26 cellular contexts compared by ENCODE assay signal in the genomic region with DNA sequence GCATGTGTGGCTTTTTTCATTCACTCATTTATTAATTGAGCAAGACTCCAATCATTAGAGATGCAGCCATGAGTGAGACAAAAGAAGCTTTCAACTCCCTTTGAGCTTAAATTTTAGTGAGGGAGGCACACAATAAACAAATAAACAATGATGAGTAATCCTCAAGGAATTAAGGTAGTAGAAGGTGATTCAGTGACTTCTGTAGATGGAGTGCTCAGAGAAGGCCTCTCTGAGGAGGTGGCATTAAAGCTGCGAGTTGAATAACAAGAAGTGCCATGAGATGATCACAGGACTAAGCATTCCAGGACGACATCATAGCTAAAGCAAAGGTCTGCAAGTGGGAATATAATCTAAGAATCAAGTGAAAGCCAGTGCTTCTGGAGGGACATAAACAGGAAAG.
DNase-seq lines count a peak whose midpoint lies in the region; ATAC-seq, FAIRE-seq and TF ChIP-seq lines count a peak whose summit lies in the region.
"Had no signal": no experiment of that assay in that cellular context is flagged by ENCODE, and none has a peak within 500 bp of the region (broad histone marks: within the 10 kb centered on the region; RNA-seq: fewer than 3 reads in every experiment).

No MANE protein-coding gene starts in this region.

- WGBS in H1 (ENCODE audit: extremely low coverage in 1 of 2, insufficient coverage in 1 of 2, insufficient read length in 1 of 2, insufficient replicate concordance in 2 of 2, low coverage in 1 of 2, low lambda C conversion rate in 2 of 2, missing lambda C conversion rate in 1 of 2), 2 experiments, result 72% methylated on average over 2 of the region's 2 CpGs; no CpG with 5 or more reads in 1 of the 2 experiments

- H3K56ac ChIP-seq in H1 (replicated peaks; ENCODE audit: insufficient read length, low read depth, low read length), result no peak overlapping the region

- H3K9me3 ChIP-seq in HUES6 (ENCODE audit: control insufficient read depth, insufficient read depth, low read depth, low read length), result no peaks in the 10 kb centered on the region
- no peaks in the 10 kb centered on the region for H3K9me3 ChIP-seq in H1 (ENCODE audit: insufficient read depth in 2 of 2, low read depth in 1 of 2, low read length in 1 of 2)
- H3K9me3 ChIP-seq: BE2C had no signal

- H3K27ac Mint-ChIP-seq in GM23338, result no peak overlapping the region
- H3K27ac Mint-ChIP-seq in activated CD4-positive, alpha-beta memory T cell treated with anti-CD3 and anti-CD28 coated beads, Interleukin-2, amount 10 ng/mL, durations not matched to agents 7 days and 5 days, result no peak overlapping the region
- H3K27ac Mint-ChIP-seq: CD14-positive monocyte; CD8-positive, alpha-beta memory T cell; HFFc6 had no signal

- no peaks in the 10 kb centered on the region for H3K79me1 ChIP-seq in H1 (ENCODE audit: low read depth, low read length)

- no peak overlapping the region for H3K4ac ChIP-seq in H1 (replicated peaks; ENCODE audit: insufficient read length, low read depth, low read length)

- peaks cover 17% of the 10 kb centered on the region for H3K4me1 Mint-ChIP-seq in GM23338
- H3K4me1 Mint-ChIP-seq in activated CD4-positive, alpha-beta memory T cell treated with anti-CD3 and anti-CD28 coated beads, Interleukin-2, amount 10 ng/mL, durations not matched to agents 7 days and 5 days, result no peaks in the 10 kb centered on the region
- H3K4me1 Mint-ChIP-seq: CD14-positive monocyte; CD8-positive, alpha-beta memory T cell had no signal

- H3K36me3 ChIP-seq in GM23338 (ENCODE audit: insufficient read depth), result no peaks in the 10 kb centered on the region
- no peaks in the 10 kb centered on the region for H3K36me3 ChIP-seq in HUES6 (ENCODE audit: control insufficient read depth, insufficient read depth, low read length)
- no peaks in the 10 kb centered on the region for H3K36me3 ChIP-seq in H1 (ENCODE audit: control insufficient read depth in 2 of 4, insufficient read depth in 4 of 4, low read length in 3 of 4)
- H3K36me3 ChIP-seq: BE2C had no signal

- H3K14ac ChIP-seq in H1 (ENCODE audit: insufficient read length), result no peak overlapping the region

- no peak for ATAC-seq in GM23338
- ATAC-seq in stimulated activated naive CD8-positive, alpha-beta T cell treated with anti-CD3 and anti-CD28 coated beads, Interleukin-15, Interleukin-2, amounts not matched to agents 100 U/mL and 50 U/mL, for 24 hours, result no peak

- TF ChIP-seq POLR2A in H1 (IDR thresholded peaks at IDR 0.05; ENCODE audit: control extremely low read depth in 1 of 2, low read depth in 2 of 2, low read length in 2 of 2), result no peak

- H3K9ac ChIP-seq in HUES6 (ENCODE audit: low read length), result no peak overlapping the region
- no peak overlapping the region for H3K9ac ChIP-seq in H1 (replicated peaks in 1 of 4; ENCODE audit: extremely low read depth in 1 of 4, low read depth in 3 of 4, low read length in 3 of 4)

- H2AFZ ChIP-seq in GM23338 (peak overlapping the region; percentile 19), H1 (ENCODE audit: low read length) (peak overlapping the region; percentile 28; the same call in 1 of the 2 replicates)

- H3K18ac ChIP-seq in H1 (ENCODE audit: extremely low read depth, low read length), result no peak overlapping the region

- H2BK120ac ChIP-seq in H1 (replicated peaks; ENCODE audit: low read depth, low read length), result no peak overlapping the region

- TF ChIP-seq CTCF in GM23338 (conservative IDR thresholded peaks at IDR 0.05; ENCODE audit: low read depth in 2 of 2) (no peak), H1 (IDR thresholded peaks at IDR 0.05; ENCODE audit: control extremely low read depth in 1 of 3, insufficient read depth in 1 of 3, low read depth in 1 of 3, low read length in 3 of 3) (no peak)

- no peak overlapping the region for H3K23ac ChIP-seq in H1 (ENCODE audit: insufficient read length)

- no peak overlapping the region for H3K27ac ChIP-seq in GM23338 (ENCODE audit: low read depth)
- peak overlapping the region; percentile 34; the same call in 1 of the 2 replicates for H3K27ac ChIP-seq in HUES6 (ENCODE audit: low read depth, low read length)
- H3K27ac ChIP-seq in H1 (ENCODE audit: low read depth, low read length), result no peak overlapping the region
- H3K27ac ChIP-seq: SK-N-MC had no signal

- H3F3A ChIP-seq in GM23338 (replicated peaks; ENCODE audit: low read depth), result no peaks in the 10 kb centered on the region

- CTCF ChIA-PET in H1 (lab: Charles Lee; ENCODE audit: partially characterized antibody), result interaction anchor here (0.6 to 1.1 kb wide), 2 partner anchors 67 to 472 kb away, joined by 3 read pairs; no protein-coding TSS in a partner anchor
- CTCF ChIA-PET in activated CD4-positive, alpha-beta memory T cell treated with anti-CD3 and anti-CD28 coated beads, Interleukin-2, amount 10 ng/mL, durations not matched to agents 7 days and 5 days (lab: Charles Lee), result no interaction called here

- no peak overlapping the region for H3K4me3 Mint-ChIP-seq in GM23338
- no peak overlapping the region for H3K4me3 Mint-ChIP-seq in activated CD4-positive, alpha-beta memory T cell treated with anti-CD3 and anti-CD28 coated beads, Interleukin-2, amount 10 ng/mL, durations not matched to agents 7 days and 5 days
- H3K4me3 Mint-ChIP-seq: CD14-positive monocyte; CD8-positive, alpha-beta memory T cell; H9; HFFc6 had no signal

- no peak overlapping the region for H2BK20ac ChIP-seq in H1 (ENCODE audit: low read length)

- peak overlapping the region; percentile 42; the same call in 1 of the 2 replicates for H2BK12ac ChIP-seq in H1 (ENCODE audit: low read depth, low read length)

- H3K36me3 Mint-ChIP-seq in GM23338 (ENCODE audit: low read depth), result no peaks in the 10 kb centered on the region
- no peaks in the 10 kb centered on the region for H3K36me3 Mint-ChIP-seq in activated CD4-positive, alpha-beta memory T cell treated with anti-CD3 and anti-CD28 coated beads, Interleukin-2, amount 10 ng/mL, durations not matched to agents 7 days and 5 days (ENCODE audit: low read depth)
- H3K36me3 Mint-ChIP-seq: CD14-positive monocyte; CD8-positive, alpha-beta memory T cell had no signal

- no peaks in the 10 kb centered on the region for H3K27me3 ChIP-seq in GM23338 (ENCODE audit: insufficient read depth)
- no peaks in the 10 kb centered on the region for H3K27me3 ChIP-seq in HUES6 (ENCODE audit: control insufficient read depth, insufficient read depth, low read length)
- no peaks in the 10 kb centered on the region for H3K27me3 ChIP-seq in H1 (replicated peaks in 1 of 4; ENCODE audit: control insufficient read depth in 3 of 4, extremely low read depth in 1 of 4, insufficient read depth in 3 of 4, low read length in 3 of 4)
- H3K27me3 ChIP-seq: BE2C had no signal

- H2AK5ac ChIP-seq in H1 (ENCODE audit: low read depth, low read length), result no peak overlapping the region

- H3K9me3 Mint-ChIP-seq in GM23338, result no peaks in the 10 kb centered on the region
- no peaks in the 10 kb centered on the region for H3K9me3 Mint-ChIP-seq in activated CD4-positive, alpha-beta memory T cell treated with anti-CD3 and anti-CD28 coated beads, Interleukin-2, amount 10 ng/mL, durations not matched to agents 7 days and 5 days
- H3K9me3 Mint-ChIP-seq: H9 had no signal

- no peaks in the 10 kb centered on the region for H3K79me2 ChIP-seq in GM23338 (replicated peaks; ENCODE audit: insufficient read depth)
- H3K79me2 ChIP-seq in H1 (ENCODE audit: control insufficient read depth in 1 of 2, insufficient read depth in 2 of 2, low read length in 2 of 2), result no peaks in the 10 kb centered on the region

- DNase-seq in GM23338 (ENCODE audit: low spot score) (no peak), H1 (ENCODE audit: low read depth in 1 of 2, low spot score in 2 of 2) (no peak), retina (peak; percentile 45), T-helper 2 cell (no peak)
- DNase-seq in activated CD4-positive, alpha-beta memory T cell treated with anti-CD3 and anti-CD28 coated beads, Interleukin-2, amount 10 ng/mL, durations not matched to agents 7 days and 5 days, result no peak
- no peak for DNase-seq in stimulated activated naive CD8-positive, alpha-beta T cell treated with anti-CD3 and anti-CD28 coated beads, Interleukin-15, Interleukin-2, amounts not matched to agents 100 U/mL and 50 U/mL, for 24 hours
- DNase-seq: ACHN; BE2C; CD8-positive, alpha-beta memory T cell; H9; HFFc6; NCI-H1092; NCI-H1417 treated with DMSO at 0.1 percent for 48 hours; NCI-H1694 treated with DMSO at 0.1 percent for 48 hours; NCI-H2081; NCI-H2171; NCI-H226; NCI-H510A; NCI-H69; OCI-M1; SIG-M5 had no signal

- no peak overlapping the region for H2BK15ac ChIP-seq in H1 (ENCODE audit: low read length)

- FAIRE-seq in H1 (lab: Jason Lieb, UNC), result no peak
- FAIRE-seq: GM18507, RCC 7860 had no signal

- TF ChIP-seq RAD21 in H1 (IDR thresholded peaks at IDR 0.05 in 1 of 2, conservative IDR thresholded peaks at IDR 0.05 in 1 of 2; ENCODE audit: low read depth in 2 of 2, low read length in 2 of 2), result no peak

- TF ChIP-seq EP300 in H1 (IDR thresholded peaks at IDR 0.05; ENCODE audit: borderline replicate concordance in 1 of 2, low read depth in 2 of 2, low read length in 2 of 2), result no peak

- H3K23me2 ChIP-seq in H1 (ENCODE audit: low read depth, low read length), result no peaks in the 10 kb centered on the region

- peaks cover 1% of the 10 kb centered on the region for H3K27me3 Mint-ChIP-seq in GM23338 (ENCODE audit: insufficient read depth, low read depth, poor library complexity)
- no peaks in the 10 kb centered on the region for H3K27me3 Mint-ChIP-seq in activated CD4-positive, alpha-beta memory T cell treated with anti-CD3 and anti-CD28 coated beads, Interleukin-2, amount 10 ng/mL, durations not matched to agents 7 days and 5 days

- H4K8ac ChIP-seq in H1 (ENCODE audit: extremely low read depth, insufficient read depth, low read length), result no peak overlapping the region

- H3K4me3 ChIP-seq in GM23338 (no peak overlapping the region), HUES6 (ENCODE audit: low read depth, low read length) (peak overlapping the region; percentile 5; the same call in 1 of the 2 replicates), H1 (ENCODE audit: extremely low read depth in 1 of 4, insufficient read depth in 2 of 4, low read depth in 3 of 4, low read length in 4 of 4) (no peak overlapping the region)
- H3K4me3 ChIP-seq: SK-N-MC had no signal

- H3K4me2 ChIP-seq in GM23338 (no peak overlapping the region), H1 (ENCODE audit: insufficient read depth in 1 of 2, low read depth in 2 of 2, low read length in 2 of 2) (no peak overlapping the region)

- no peak overlapping the region; the same call in 1 of the 2 replicates for H2BK5ac ChIP-seq in H1 (ENCODE audit: low read depth, low read length)

- no peak overlapping the region for H4K91ac ChIP-seq in H1 (replicated peaks; ENCODE audit: insufficient read length, low read length)

- H3K4me1 ChIP-seq in GM23338 (ENCODE audit: insufficient read depth) (peaks cover 18% of the 10 kb centered on the region), HUES6 (ENCODE audit: control insufficient read depth, insufficient read depth, low read length) (peaks cover 17% of the 10 kb centered on the region), H1 (replicated peaks in 1 of 4; ENCODE audit: control insufficient read depth in 3 of 4, insufficient read depth in 4 of 4, low read length in 3 of 4) (peaks cover 0 to 5% (median 0%) of the 10 kb centered on the region in 4 experiments; a peak in 1 of 7 replicates)
- H3K4me1 ChIP-seq: BE2C had no signal

- POLR2A ChIA-PET in H1 (lab: Charles Lee; ENCODE audit: partially characterized antibody), result no interaction called here
- POLR2A ChIA-PET in activated CD4-positive, alpha-beta memory T cell treated with anti-CD3 and anti-CD28 coated beads, Interleukin-2, amount 10 ng/mL, durations not matched to agents 7 days and 5 days (lab: Charles Lee), result no interaction called here

- peaks cover 6% of the 10 kb centered on the region; the same call in 1 of the 2 replicates for H3K9me2 ChIP-seq in GM23338 (ENCODE audit: insufficient read depth)

- H4K20me1 ChIP-seq in GM23338 (replicated peaks; ENCODE audit: insufficient read depth) (no peaks in the 10 kb centered on the region), H1 (replicated peaks in 1 of 2; ENCODE audit: control insufficient read depth in 1 of 2, insufficient read depth in 2 of 2, low read length in 2 of 2) (no peaks in the 10 kb centered on the region)

- no peak overlapping the region for H4K5ac ChIP-seq in H1 (ENCODE audit: insufficient read length, low read depth, low read length)
